ENCODE assay signal across 15 cellular contexts in the genomic region with DNA sequence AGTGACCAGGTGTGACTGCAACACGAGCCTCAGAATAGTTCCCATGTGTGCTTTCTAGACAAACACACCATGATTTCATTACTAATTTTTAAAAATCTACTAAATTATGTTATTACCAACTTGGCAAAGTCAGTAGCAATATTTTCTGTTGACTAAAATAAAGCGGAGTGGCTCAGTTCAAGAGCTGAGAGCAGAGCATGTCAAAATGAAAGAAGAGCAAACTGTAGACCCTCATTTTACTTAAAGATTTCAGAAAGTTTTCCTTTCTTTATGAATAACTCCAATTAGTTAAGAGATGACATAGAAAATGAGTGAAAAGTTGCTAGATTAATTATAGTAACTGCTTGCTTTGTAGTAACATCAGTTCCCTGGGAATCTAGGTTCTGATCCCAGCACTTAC. TPM values are rescaled to one million over a fixed set of nuclear protein-coding genes. Genes with fewer than 3 reads are reported as not detected.
A peak's percentile ranks its signal among the peaks of the same experiment; 100 is the strongest.
DNase-seq lines count a peak whose midpoint lies in the region; ATAC-seq and TF ChIP-seq lines count a peak whose summit lies in the region.
"Had no signal": no experiment of that assay in that cellular context is flagged by ENCODE, and none has a peak within 500 bp of the region (broad histone marks: within the 10 kb centered on the region; RNA-seq: fewer than 3 reads in every experiment).

No MANE protein-coding gene starts in this region.

- H3F3A ChIP-seq in MM.1S (ENCODE audit: insufficient read depth, low read length), result no peaks in the 10 kb centered on the region

- H2AFZ ChIP-seq in MM.1S (ENCODE audit: low read length), result no peak overlapping the region

- no peak overlapping the region for H3K27ac ChIP-seq in MM.1S (ENCODE audit: low read length)

- H3K27ac Mint-ChIP-seq in activated T-cell treated with anti-CD3 and anti-CD28 coated beads, Interleukin-2, amount 50 U/mL, for 24 hours, result peak overlapping the region; percentile 95
- H3K27ac Mint-ChIP-seq in activated naive CD8-positive, alpha-beta T cell treated with anti-CD3 and anti-CD28 coated beads, Interleukin-2, amount 50 U/mL, for 24 hours, result peak overlapping the region; percentile 31
- no peak overlapping the region for H3K27ac Mint-ChIP-seq in activated naive CD8-positive, alpha-beta T cell treated with anti-CD3 and anti-CD28 coated beads for 36 hours
- peak overlapping the region; percentile 92 for H3K27ac Mint-ChIP-seq in stimulated activated effector memory CD8-positive, alpha-beta T cell treated with anti-CD3 and anti-CD28 coated beads, Interleukin-12 subunit alpha, Interleukin-12 subunit beta, amount 100 ng/mL, for 72 hours
- H3K27ac Mint-ChIP-seq: CD4-positive, alpha-beta memory T cell; HFFc6 had no signal

- no peak for DNase-seq in activated T-cell treated with anti-CD3 and anti-CD28 coated beads, Interleukin-2, amount 50 U/mL, for 24 hours
- DNase-seq in activated T-cell treated with anti-CD3 and anti-CD28 coated beads, Interleukin-2, amount 50 U/mL, for 1 hour, result no peak
- no peak for DNase-seq in activated naive CD8-positive, alpha-beta T cell treated with anti-CD3 and anti-CD28 coated beads, Interleukin-2, amount 50 U/mL, for 24 hours
- no peak for DNase-seq in activated naive CD8-positive, alpha-beta T cell treated with anti-CD3 and anti-CD28 coated beads for 36 hours
- no peak for DNase-seq in stimulated activated effector memory CD8-positive, alpha-beta T cell treated with anti-CD3 and anti-CD28 coated beads, Interleukin-12 subunit alpha, Interleukin-12 subunit beta, amount 100 ng/mL, for 72 hours (ENCODE audit: low spot score in 2 of 2)
- DNase-seq in MM.1S, result no peak
- DNase-seq: C1 segment of cervical spinal cord; Calu3; CD4-positive, alpha-beta memory T cell; COR-L47; DMS53; DND-41; GOT3; HFFc6 had no signal

- no peak overlapping the region for H3K9ac ChIP-seq in MM.1S (ENCODE audit: low read length)

- H3K36me3 Mint-ChIP-seq in activated T-cell treated with anti-CD3 and anti-CD28 coated beads, Interleukin-2, amount 50 U/mL, for 24 hours (ENCODE audit: low read depth), result peaks cover 47% of the 10 kb centered on the region
- peaks cover 55% of the 10 kb centered on the region for H3K36me3 Mint-ChIP-seq in activated naive CD8-positive, alpha-beta T cell treated with anti-CD3 and anti-CD28 coated beads, Interleukin-2, amount 50 U/mL, for 24 hours (ENCODE audit: low read depth)
- H3K36me3 Mint-ChIP-seq in activated naive CD8-positive, alpha-beta T cell treated with anti-CD3 and anti-CD28 coated beads for 36 hours, result peaks cover 41% of the 10 kb centered on the region
- peaks cover 4% of the 10 kb centered on the region for H3K36me3 Mint-ChIP-seq in stimulated activated effector memory CD8-positive, alpha-beta T cell treated with anti-CD3 and anti-CD28 coated beads, Interleukin-12 subunit alpha, Interleukin-12 subunit beta, amount 100 ng/mL, for 72 hours

- H3K27me3 Mint-ChIP-seq in activated T-cell treated with anti-CD3 and anti-CD28 coated beads, Interleukin-2, amount 50 U/mL, for 24 hours, result no peaks in the 10 kb centered on the region
- no peaks in the 10 kb centered on the region for H3K27me3 Mint-ChIP-seq in activated naive CD8-positive, alpha-beta T cell treated with anti-CD3 and anti-CD28 coated beads, Interleukin-2, amount 50 U/mL, for 24 hours
- H3K27me3 Mint-ChIP-seq in activated naive CD8-positive, alpha-beta T cell treated with anti-CD3 and anti-CD28 coated beads for 36 hours, result no peaks in the 10 kb centered on the region
- H3K27me3 Mint-ChIP-seq: CD4-positive, alpha-beta memory T cell had no signal

- no peak overlapping the region for H3K4me3 ChIP-seq in MM.1S (ENCODE audit: low read length)
- H3K4me3 ChIP-seq: HAP-1 had no signal

- ATAC-seq in activated naive CD8-positive, alpha-beta T cell treated with anti-CD3 and anti-CD28 coated beads, Interleukin-2, amount 50 U/mL, for 24 hours, result no peak
- ATAC-seq in stimulated activated effector memory CD8-positive, alpha-beta T cell treated with anti-CD3 and anti-CD28 coated beads, Interleukin-12 subunit alpha, Interleukin-12 subunit beta, amount 100 ng/mL, for 72 hours, result peak; percentile 61

- no peaks in the 10 kb centered on the region for H3K27me3 ChIP-seq in MM.1S (replicated peaks; ENCODE audit: insufficient read depth, low read length)

- H3K4me1 ChIP-seq in MM.1S (ENCODE audit: low read length), result no peaks in the 10 kb centered on the region
- H3K4me1 ChIP-seq: HAP-1 had no signal

- no peak for TF ChIP-seq CTCF in MM.1S (IDR thresholded peaks at IDR 0.05; ENCODE audit: low read length)

- H3K36me3 ChIP-seq in MM.1S (replicated peaks; ENCODE audit: insufficient read depth, low read length), result peaks cover 18% of the 10 kb centered on the region

- H3K9me3 ChIP-seq in MM.1S (replicated peaks; ENCODE audit: insufficient read depth, low read length), result no peaks in the 10 kb centered on the region
- H3K9me3 ChIP-seq: HAP-1 had no signal

- H3K4me1 Mint-ChIP-seq in activated T-cell treated with anti-CD3 and anti-CD28 coated beads, Interleukin-2, amount 50 U/mL, for 24 hours (ENCODE audit: low read depth), result peaks cover 45% of the 10 kb centered on the region
- peaks cover 25% of the 10 kb centered on the region for H3K4me1 Mint-ChIP-seq in activated naive CD8-positive, alpha-beta T cell treated with anti-CD3 and anti-CD28 coated beads, Interleukin-2, amount 50 U/mL, for 24 hours
- H3K4me1 Mint-ChIP-seq in activated naive CD8-positive, alpha-beta T cell treated with anti-CD3 and anti-CD28 coated beads for 36 hours, result peaks cover 15% of the 10 kb centered on the region
- H3K4me1 Mint-ChIP-seq in stimulated activated effector memory CD8-positive, alpha-beta T cell treated with anti-CD3 and anti-CD28 coated beads, Interleukin-12 subunit alpha, Interleukin-12 subunit beta, amount 100 ng/mL, for 72 hours, result peaks cover 22% of the 10 kb centered on the region

- no peaks in the 10 kb centered on the region for H3K9me2 ChIP-seq in MM.1S (replicated peaks; ENCODE audit: insufficient read depth, low read length)

- no peaks in the 10 kb centered on the region for H4K20me1 ChIP-seq in MM.1S (ENCODE audit: insufficient read depth, low read length)

- H3K4me3 Mint-ChIP-seq in activated T-cell treated with anti-CD3 and anti-CD28 coated beads, Interleukin-2, amount 50 U/mL, for 24 hours, result no peak overlapping the region
- H3K4me3 Mint-ChIP-seq in activated naive CD8-positive, alpha-beta T cell treated with anti-CD3 and anti-CD28 coated beads, Interleukin-2, amount 50 U/mL, for 24 hours, result no peak overlapping the region
- no peak overlapping the region for H3K4me3 Mint-ChIP-seq in activated naive CD8-positive, alpha-beta T cell treated with anti-CD3 and anti-CD28 coated beads for 36 hours
- H3K4me3 Mint-ChIP-seq in stimulated activated effector memory CD8-positive, alpha-beta T cell treated with anti-CD3 and anti-CD28 coated beads, Interleukin-12 subunit alpha, Interleukin-12 subunit beta, amount 100 ng/mL, for 72 hours, result no peak overlapping the region
- H3K4me3 Mint-ChIP-seq: CD4-positive, alpha-beta memory T cell; HFFc6 had no signal

- H3K9me3 Mint-ChIP-seq in activated T-cell treated with anti-CD3 and anti-CD28 coated beads, Interleukin-2, amount 50 U/mL, for 24 hours, result peaks cover 6% of the 10 kb centered on the region
- no peaks in the 10 kb centered on the region for H3K9me3 Mint-ChIP-seq in activated naive CD8-positive, alpha-beta T cell treated with anti-CD3 and anti-CD28 coated beads, Interleukin-2, amount 50 U/mL, for 24 hours
- no peaks in the 10 kb centered on the region for H3K9me3 Mint-ChIP-seq in activated naive CD8-positive, alpha-beta T cell treated with anti-CD3 and anti-CD28 coated beads for 36 hours
- no peaks in the 10 kb centered on the region for H3K9me3 Mint-ChIP-seq in stimulated activated effector memory CD8-positive, alpha-beta T cell treated with anti-CD3 and anti-CD28 coated beads, Interleukin-12 subunit alpha, Interleukin-12 subunit beta, amount 100 ng/mL, for 72 hours
- H3K9me3 Mint-ChIP-seq: CD4-positive, alpha-beta memory T cell; HFFc6 had no signal

- peaks cover 17% of the 10 kb centered on the region for H3K79me2 ChIP-seq in MM.1S (ENCODE audit: low read length)

- no peak overlapping the region for H3K4me2 ChIP-seq in MM.1S (ENCODE audit: low read depth, low read length)

RNA-seq across cellular contexts. Expression of gene OXCT1, which starts 17.9 kb away (rescaled TPM):
- total RNA-seq in activated naive CD8-positive, alpha-beta T cell treated with anti-CD3 and anti-CD28 coated beads for 36 hours, result 10 to 100 TPM; 77.5 to 80.6 TPM

RNA-seq across cellular contexts. Expression of gene RIMOC1, which starts 51.9 kb away (rescaled TPM):
- 10 to 100 TPM; 31.0 to 31.5 TPM for total RNA-seq in activated naive CD8-positive, alpha-beta T cell treated with anti-CD3 and anti-CD28 coated beads for 36 hours
